In the genomic region with DNA sequence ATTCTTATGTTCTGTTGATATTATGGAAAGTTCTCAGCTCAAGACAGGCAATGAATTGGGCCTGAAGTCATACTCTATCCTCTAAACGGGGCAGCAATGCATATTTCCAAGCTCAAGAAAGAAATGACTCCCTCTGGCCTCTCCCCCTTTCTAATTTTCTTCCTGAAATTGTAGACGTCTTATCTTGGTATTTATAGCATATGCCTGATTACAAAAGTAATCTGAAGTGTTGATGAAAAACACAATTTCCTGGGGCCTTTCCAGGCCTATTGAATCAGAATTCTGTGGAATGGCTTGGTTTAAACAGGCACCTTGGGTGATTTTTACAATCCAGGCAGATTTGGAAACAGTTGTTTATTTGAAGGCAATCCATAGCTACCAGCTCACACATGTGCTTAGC, we compare ENCODE assay signal across 17 cellular contexts.
"Had no signal": no experiment of that assay in that cellular context is flagged by ENCODE, and none has a peak within 500 bp of the region (broad histone marks: within the 10 kb centered on the region; RNA-seq: fewer than 3 reads in every experiment).

No MANE protein-coding gene starts in this region.

- H3K36me3 ChIP-seq: breast epithelium, ovary, sigmoid colon, thyroid gland had no signal

- H3K27me3 ChIP-seq: breast epithelium, foreskin keratinocyte, ovary, sigmoid colon, thyroid gland had no signal

- FAIRE-seq: kidney, TTC549 had no signal

- H3K4me1 ChIP-seq: breast epithelium, sigmoid colon had no signal

- H3K4me3 ChIP-seq: breast epithelium, ovary, sigmoid colon, thyroid gland had no signal

- H3K9me3 ChIP-seq: breast epithelium, ovary, sigmoid colon, thyroid gland had no signal

- H3K27ac ChIP-seq: breast epithelium, foreskin keratinocyte, ovary, sigmoid colon, thyroid gland had no signal

- DNase-seq: activated CD4-positive, alpha-beta T cell treated with anti-CD3 and anti-CD28 coated beads, Interleukin-2, amount 50 U/mL, for 4 hours; activated naive CD4-positive, alpha-beta T cell; activated naive CD8-positive, alpha-beta T cell treated with anti-CD3 and anti-CD28 coated beads for 36 hours; cerebellar nuclear complex; effector CD8-positive, alpha-beta T cell; foreskin keratinocyte; kidney; naive thymus-derived CD8-positive, alpha-beta T cell; ovary; sigmoid colon; stimulated activated CD4-positive, alpha-beta T cell treated with anti-CD3 and anti-CD28 coated beads, Interleukin-4, amount 100 ng/mL, for 4 hours; stimulated activated naive B cell treated with anti-CD40 and anti-IgM and Interleukin-4, amounts not matched to agents 10 μg/mL and 1 μg/mL and 100 μg/mL, for 72 hours; thyroid gland had no signal

- ATAC-seq: esophagus mucosa; foreskin keratinocyte; left lobe of liver; naive thymus-derived CD8-positive, alpha-beta T cell; stimulated activated naive B cell treated with anti-CD40 and anti-IgM and Interleukin-4, amounts not matched to agents 10 μg/mL and 1 μg/mL and 100 μg/mL, for 72 hours had no signal
